In the genomic region with DNA sequence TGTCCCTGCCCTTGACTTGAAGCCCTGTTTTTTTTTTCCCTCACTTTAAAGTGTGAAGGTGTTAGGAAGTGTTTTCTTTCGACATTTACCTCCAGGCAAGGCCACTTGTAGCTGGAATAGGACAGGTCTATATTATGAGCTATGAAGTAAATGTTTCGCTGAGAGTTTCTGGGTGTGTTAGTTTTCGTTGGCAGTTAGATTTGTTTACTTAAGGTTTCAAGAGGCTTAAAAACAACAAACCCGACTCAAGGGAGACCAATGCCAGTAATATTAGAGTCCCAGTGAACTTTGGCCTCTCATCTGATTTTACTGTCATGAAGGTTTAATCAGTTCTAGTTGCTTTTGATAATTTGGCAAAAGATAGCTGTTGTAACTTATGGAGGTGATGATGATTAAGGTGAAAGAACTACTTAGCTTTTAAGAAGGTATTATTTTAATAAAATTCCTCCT, we compare ENCODE assay signal across 13 cellular contexts.
DNase-seq lines count a peak whose midpoint lies in the region; ATAC-seq and TF ChIP-seq lines count a peak whose summit lies in the region.
"Had no signal": no experiment of that assay in that cellular context is flagged by ENCODE, and none has a peak within 500 bp of the region (broad histone marks: within the 10 kb centered on the region; RNA-seq: fewer than 3 reads in every experiment).

No MANE protein-coding gene starts in this region.

- no peaks in the 10 kb centered on the region for H3K27me3 Mint-ChIP-seq in nephron (ENCODE audit: low read depth)

- POLR2A ChIA-PET in HEK293T (lab: Yijun Ruan, JAX), result interaction anchor here (1.0 to 2.0 kb wide), 3 partner anchors 14 to 25 kb away, joined by 3 to 7 read pairs (median 6); a partner anchor contains a TSS

- peaks cover 4% of the 10 kb centered on the region for H3K36me3 Mint-ChIP-seq in nephron (ENCODE audit: low read depth)

- H3K9me3 Mint-ChIP-seq in nephron, result no peaks in the 10 kb centered on the region
- H3K9me3 Mint-ChIP-seq: activated T-helper 2 cell treated with anti-CD3 and anti-CD28 coated beads, Interferon-gamma antibody, Interleukin-2, Interleukin-4, amounts not matched to agents 10 μg/mL and 5 μg/mL and 100 μg/mL, durations not matched to agents 14 hours and 24 hours and 36 hours; T-helper 1 cell treated with Interleukin-12 subunit alpha and Interleukin-12 subunit beta and Interleukin-4 antibody, amounts not matched to agents 30 μg/mL and 1 μg/mL, for 36 hours had no signal

- CTCF ChIA-PET in HEK293T (lab: Yijun Ruan, JAX), result no interaction called here

- DNase-seq in HEK293T (ENCODE audit: extremely low spot score) (peak; percentile 21), NCI-H748 (lab: John Stamatoyannopoulos, UW; ENCODE audit: unreplicated experiment) (peak; percentile 86), epithelial cell of esophagus (ENCODE audit: low read depth) (peak; percentile 94), NCI-H2227 (lab: John Stamatoyannopoulos, UW; ENCODE audit: unreplicated experiment) (no peak), AG08396 (ENCODE audit: low spot score) (no peak)
- DNase-seq in stimulated activated CD4-positive, alpha-beta T cell treated with anti-CD3 and anti-CD28 coated beads, Interleukin-2, amount 100 ng/mL, for 48 hours, result no peak
- DNase-seq: MM.1S; stimulated activated CD4-positive, alpha-beta T cell treated with anti-CD3 and anti-CD28 coated beads, Interleukin-4, amount 100 ng/mL, for 4 hours had no signal

- H3K27ac Mint-ChIP-seq in nephron, result peak overlapping the region; percentile 31 to 96 (median 78)
- H3K27ac Mint-ChIP-seq: activated T-helper 2 cell treated with anti-CD3 and anti-CD28 coated beads, Interferon-gamma antibody, Interleukin-2, Interleukin-4, amounts not matched to agents 10 μg/mL and 5 μg/mL and 100 μg/mL, durations not matched to agents 14 hours and 24 hours and 36 hours; T-helper 1 cell treated with Interleukin-12 subunit alpha and Interleukin-12 subunit beta and Interleukin-4 antibody, amounts not matched to agents 30 μg/mL and 1 μg/mL, for 36 hours had no signal

- H3K4me3 Mint-ChIP-seq in nephron, result peak overlapping the region in 1 of 3 experiments; percentile 19
- H3K4me3 Mint-ChIP-seq: T-helper 1 cell treated with Interleukin-12 subunit alpha and Interleukin-12 subunit beta and Interleukin-4 antibody, amounts not matched to agents 30 μg/mL and 1 μg/mL, for 36 hours had no signal

- ATAC-seq in GM21576 (IDR thresholded peaks at IDR 0.05; ENCODE audit: unreplicated experiment), result no peak

- no peak overlapping the region for H3K4me3 ChIP-seq in epithelial cell of esophagus (ENCODE audit: low read length)
- H3K4me3 ChIP-seq: vagina had no signal

- peaks cover 5% of the 10 kb centered on the region for H3K4me1 Mint-ChIP-seq in nephron

- TF ChIP-seq CTCF in epithelial cell of esophagus (IDR thresholded peaks at IDR 0.05; ENCODE audit: insufficient read depth, low read depth, low read length, missing control alignments) (no peak), nephron (IDR thresholded peaks at IDR 0.05; ENCODE audit: unreplicated experiment in 3 of 3) (no peak)

TF ChIP-seq in HEK293T, 16 proteins besides CTCF, POLR2A, EP300 and RAD21:
- TF ChIP-seq FOXA1 (IDR thresholded peaks at IDR 0.05) (0 out of 2 replicates have a peak, but pooled peaks have one; percentile 48), CTBP1 (IDR thresholded peaks at IDR 0.05; ENCODE audit: borderline replicate concordance) (0 out of 2 replicates have a peak, but pooled peaks have one; percentile 53), ZNF384 (IDR thresholded peaks at IDR 0.05) (peak; percentile 54), SP1 (IDR thresholded peaks at IDR 0.05) (no peak), L3MBTL2 (conservative IDR thresholded peaks at IDR 0.05) (0 out of 2 replicates have a peak, but pooled peaks have one; percentile 9), SUZ12 (IDR thresholded peaks at IDR 0.05) (no peak)
- TF ChIP-seq, protein P1, sequence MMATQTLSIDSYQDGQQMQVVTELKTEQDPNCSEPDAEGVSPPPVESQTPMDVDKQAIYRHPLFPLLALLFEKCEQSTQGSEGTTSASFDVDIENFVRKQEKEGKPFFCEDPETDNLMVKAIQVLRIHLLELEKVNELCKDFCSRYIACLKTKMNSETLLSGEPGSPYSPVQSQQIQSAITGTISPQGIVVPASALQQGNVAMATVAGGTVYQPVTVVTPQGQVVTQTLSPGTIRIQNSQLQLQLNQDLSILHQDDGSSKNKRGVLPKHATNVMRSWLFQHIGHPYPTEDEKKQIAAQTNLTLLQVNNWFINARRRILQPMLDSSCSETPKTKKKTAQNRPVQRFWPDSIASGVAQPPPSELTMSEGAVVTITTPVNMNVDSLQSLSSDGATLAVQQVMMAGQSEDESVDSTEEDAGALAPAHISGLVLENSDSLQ (IDR thresholded peaks at IDR 0.05), result 0 out of 2 replicates have a peak, but pooled peaks have one; percentile 20
TF ChIP-seq in HEK293T: peak in this region for 5.

Comparison
In these comparisons a context has a peak if more than half of its experiments do, and no peak if none do; other contexts are left out.
1. DNase-seq: peak in HEK293T (single experiment), NCI-H748 (single experiment) and epithelial cell of esophagus (single experiment); none in NCI-H2227 (single experiment), AG08396 (single experiment) and stimulated activated CD4-positive, alpha-beta T cell treated with anti-CD3 and anti-CD28 coated beads, Interleukin-2, amount 100 ng/mL, for 48 hours (0 of 2).